22 cellular contexts compared by ENCODE assay signal in the genomic region with DNA sequence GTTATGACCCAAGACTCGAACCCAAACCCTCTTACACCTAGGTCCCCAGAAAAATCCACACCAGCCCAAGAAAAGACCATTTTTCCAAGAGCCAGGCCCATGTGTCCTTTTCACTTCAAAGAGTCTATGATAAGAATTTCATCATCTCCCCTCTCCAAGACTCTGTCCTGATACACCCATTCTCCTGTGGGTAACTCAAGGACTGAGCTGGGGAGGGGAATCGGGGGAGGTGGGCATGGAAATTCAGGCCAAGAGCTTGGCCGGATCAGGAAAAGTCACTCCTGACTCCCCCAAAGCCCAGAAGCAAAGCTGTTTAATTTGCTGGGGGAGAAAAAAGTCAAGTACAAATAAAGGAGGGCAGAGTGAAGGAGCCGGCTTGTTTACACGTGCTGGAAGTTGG. TPM values are rescaled to one million over a fixed set of nuclear protein-coding genes. Genes with fewer than 3 reads are reported as not detected.
DNase-seq lines count a peak whose midpoint lies in the region; ATAC-seq and TF ChIP-seq lines count a peak whose summit lies in the region.
"Had no signal": no experiment of that assay in that cellular context is flagged by ENCODE, and none has a peak within 500 bp of the region (broad histone marks: within the 10 kb centered on the region; RNA-seq: fewer than 3 reads in every experiment).

No MANE protein-coding gene starts in this region.

- 57% methylated on average over 5 of the region's 5 CpGs for WGBS in hepatocyte (ENCODE audit: low lambda C conversion rate, missing lambda C conversion rate)

- peaks cover 5% of the 10 kb centered on the region for H3K36me3 Mint-ChIP-seq in activated naive CD8-positive, alpha-beta T cell
- peaks cover 15% of the 10 kb centered on the region for H3K36me3 Mint-ChIP-seq in activated naive CD8-positive, alpha-beta T cell treated with anti-CD3 and anti-CD28 coated beads for 36 hours
- peaks cover 58% of the 10 kb centered on the region for H3K36me3 Mint-ChIP-seq in activated T-helper 2 cell treated with anti-CD3 and anti-CD28 coated beads, Interferon-gamma antibody, Interleukin-2, Interleukin-4, amounts not matched to agents 10 μg/mL and 5 μg/mL and 100 μg/mL, durations not matched to agents 14 hours and 24 hours and 36 hours (ENCODE audit: low read depth)
- peaks cover 43% of the 10 kb centered on the region for H3K36me3 Mint-ChIP-seq in activated naive CD4-positive, alpha-beta T cell treated with anti-CD3 and anti-CD28 coated beads, Interleukin-2, amount 10 ng/mL, durations not matched to agents 7 days and 5 days
- H3K36me3 Mint-ChIP-seq in CD8-positive, alpha-beta T cell, result peaks cover 43% of the 10 kb centered on the region

- H3K36me3 ChIP-seq in hepatocyte (replicated peaks; ENCODE audit: insufficient read depth, low read depth), result no peaks in the 10 kb centered on the region
- peaks cover 0 to 38% (median 38%) of the 10 kb centered on the region in 5 donors for H3K36me3 ChIP-seq in subcutaneous abdominal adipose tissue (ENCODE audit: control insufficient read depth in 5 of 5, insufficient read depth in 5 of 5, low read length in 5 of 5)
- peaks cover 28% of the 10 kb centered on the region for H3K36me3 ChIP-seq in CD8-positive, alpha-beta T cell (ENCODE audit: insufficient read depth, low read length)

- no peak for DNase-seq in activated naive CD8-positive, alpha-beta T cell treated with anti-CD3 and anti-CD28 coated beads for 36 hours
- no peak for DNase-seq in activated T-helper 2 cell treated with anti-CD3 and anti-CD28 coated beads, Interferon-gamma antibody, Interleukin-2, Interleukin-4, amounts not matched to agents 10 μg/mL and 5 μg/mL and 100 μg/mL, durations not matched to agents 14 hours and 24 hours and 36 hours (ENCODE audit: low spot score)
- no peak for DNase-seq in hepatocyte (ENCODE audit: low spot score)
- DNase-seq in activated naive CD4-positive, alpha-beta T cell treated with anti-CD3 and anti-CD28 coated beads, Interleukin-2, amount 10 ng/mL, durations not matched to agents 7 days and 5 days, result no peak
- DNase-seq in CD8-positive, alpha-beta T cell, result no peak
- DNase-seq: activated CD4-positive, alpha-beta T cell treated with anti-CD3 and anti-CD28 coated beads for 36 hours; activated T-cell treated with anti-CD3 and anti-CD28 coated beads, Interleukin-2, amount 50 U/mL, for 4 hours; amniotic stem cell; Calu3; GF-D8; KG1; NCI-H1105 treated with DMSO at 0.1 percent for 48 hours; NCI-H2171 treated with DMSO at 0.1 percent for 48 hours; SHP77; stimulated activated naive B cell treated with anti-CD40 and anti-IgM and Interleukin-4, amounts not matched to agents 10 μg/mL and 1 μg/mL and 100 μg/mL, for 72 hours; upper lobe of right lung had no signal

- H3K27ac ChIP-seq in hepatocyte (peak overlapping the region; percentile 86), subcutaneous abdominal adipose tissue (ENCODE audit: low read depth, low read length) (peak overlapping the region; percentile 74)
- H3K27ac ChIP-seq in CD8-positive, alpha-beta T cell (ENCODE audit: low read depth, low read length), result no peak overlapping the region
- H3K27ac ChIP-seq: skin epidermis, upper lobe of right lung had no signal

- H3K4me3 ChIP-seq in hepatocyte (no peak overlapping the region), subcutaneous abdominal adipose tissue (ENCODE audit: low read depth in 1 of 5, low read length in 5 of 5) (no peak overlapping the region)
- no peak overlapping the region for H3K4me3 ChIP-seq in CD8-positive, alpha-beta T cell (ENCODE audit: low read depth, low read length)
- H3K4me3 ChIP-seq: skin epidermis, upper lobe of right lung had no signal

- H3K4me3 Mint-ChIP-seq in activated naive CD8-positive, alpha-beta T cell, result peak overlapping the region; percentile 42
- H3K4me3 Mint-ChIP-seq in activated naive CD8-positive, alpha-beta T cell treated with anti-CD3 and anti-CD28 coated beads for 36 hours, result no peak overlapping the region
- H3K4me3 Mint-ChIP-seq in activated T-helper 2 cell treated with anti-CD3 and anti-CD28 coated beads, Interferon-gamma antibody, Interleukin-2, Interleukin-4, amounts not matched to agents 10 μg/mL and 5 μg/mL and 100 μg/mL, durations not matched to agents 14 hours and 24 hours and 36 hours (ENCODE audit: low read depth), result no peak overlapping the region
- H3K4me3 Mint-ChIP-seq in activated naive CD4-positive, alpha-beta T cell treated with anti-CD3 and anti-CD28 coated beads, Interleukin-2, amount 10 ng/mL, durations not matched to agents 7 days and 5 days, result no peak overlapping the region
- H3K4me3 Mint-ChIP-seq in CD8-positive, alpha-beta T cell, result no peak overlapping the region
- H3K4me3 Mint-ChIP-seq: stimulated activated naive B cell treated with anti-CD40 and anti-IgM and Interleukin-4, amounts not matched to agents 10 μg/mL and 1 μg/mL and 100 μg/mL, for 72 hours had no signal

- H3K4me1 ChIP-seq in hepatocyte (ENCODE audit: insufficient read depth), result peaks cover 49% of the 10 kb centered on the region
- peaks cover 5 to 69% (median 45%) of the 10 kb centered on the region in 5 donors for H3K4me1 ChIP-seq in subcutaneous abdominal adipose tissue (ENCODE audit: control insufficient read depth in 5 of 5, insufficient read depth in 5 of 5, low read length in 5 of 5)
- peaks cover 17% of the 10 kb centered on the region for H3K4me1 ChIP-seq in CD8-positive, alpha-beta T cell (ENCODE audit: insufficient read depth, low read length)

- H3K27ac Mint-ChIP-seq in activated naive CD8-positive, alpha-beta T cell, result peak overlapping the region; percentile 50
- H3K27ac Mint-ChIP-seq in activated naive CD8-positive, alpha-beta T cell treated with anti-CD3 and anti-CD28 coated beads for 36 hours, result no peak overlapping the region
- H3K27ac Mint-ChIP-seq in activated T-helper 2 cell treated with anti-CD3 and anti-CD28 coated beads, Interferon-gamma antibody, Interleukin-2, Interleukin-4, amounts not matched to agents 10 μg/mL and 5 μg/mL and 100 μg/mL, durations not matched to agents 14 hours and 24 hours and 36 hours, result peak overlapping the region; percentile 58
- H3K27ac Mint-ChIP-seq in activated naive CD4-positive, alpha-beta T cell treated with anti-CD3 and anti-CD28 coated beads, Interleukin-2, amount 10 ng/mL, durations not matched to agents 7 days and 5 days, result no peak overlapping the region
- H3K27ac Mint-ChIP-seq in CD8-positive, alpha-beta T cell, result no peak overlapping the region
- H3K27ac Mint-ChIP-seq: stimulated activated naive B cell treated with anti-CD40 and anti-IgM and Interleukin-4, amounts not matched to agents 10 μg/mL and 1 μg/mL and 100 μg/mL, for 72 hours; T-helper 2 cell treated with Interferon-gamma antibody and Interleukin-4, amounts not matched to agents 5 μg/mL and 100 μg/mL, for 36 hours had no signal

- peaks cover 25% of the 10 kb centered on the region for H3K4me1 Mint-ChIP-seq in activated naive CD8-positive, alpha-beta T cell (ENCODE audit: low read depth)
- H3K4me1 Mint-ChIP-seq in activated naive CD8-positive, alpha-beta T cell treated with anti-CD3 and anti-CD28 coated beads for 36 hours, result peaks cover 22% of the 10 kb centered on the region
- peaks cover 40% of the 10 kb centered on the region for H3K4me1 Mint-ChIP-seq in activated T-helper 2 cell treated with anti-CD3 and anti-CD28 coated beads, Interferon-gamma antibody, Interleukin-2, Interleukin-4, amounts not matched to agents 10 μg/mL and 5 μg/mL and 100 μg/mL, durations not matched to agents 14 hours and 24 hours and 36 hours (ENCODE audit: low read depth)
- H3K4me1 Mint-ChIP-seq in activated naive CD4-positive, alpha-beta T cell treated with anti-CD3 and anti-CD28 coated beads, Interleukin-2, amount 10 ng/mL, durations not matched to agents 7 days and 5 days, result peaks cover 45% of the 10 kb centered on the region
- peaks cover 31% of the 10 kb centered on the region for H3K4me1 Mint-ChIP-seq in CD8-positive, alpha-beta T cell (ENCODE audit: low read depth)

- H3K27me3 ChIP-seq in hepatocyte, result no peaks in the 10 kb centered on the region
- H3K27me3 ChIP-seq in subcutaneous abdominal adipose tissue (ENCODE audit: control insufficient read depth in 5 of 5, insufficient read depth in 4 of 5, low read length in 5 of 5), result no peaks in the 10 kb centered on the region
- H3K27me3 ChIP-seq in CD8-positive, alpha-beta T cell (ENCODE audit: insufficient read depth, low read length), result no peaks in the 10 kb centered on the region
- H3K27me3 ChIP-seq: upper lobe of right lung had no signal

- no peaks in the 10 kb centered on the region for H3K9me3 Mint-ChIP-seq in activated naive CD8-positive, alpha-beta T cell (ENCODE audit: low read depth)
- no peaks in the 10 kb centered on the region for H3K9me3 Mint-ChIP-seq in activated naive CD8-positive, alpha-beta T cell treated with anti-CD3 and anti-CD28 coated beads for 36 hours
- no peaks in the 10 kb centered on the region for H3K9me3 Mint-ChIP-seq in activated T-helper 2 cell treated with anti-CD3 and anti-CD28 coated beads, Interferon-gamma antibody, Interleukin-2, Interleukin-4, amounts not matched to agents 10 μg/mL and 5 μg/mL and 100 μg/mL, durations not matched to agents 14 hours and 24 hours and 36 hours
- H3K9me3 Mint-ChIP-seq in activated naive CD4-positive, alpha-beta T cell treated with anti-CD3 and anti-CD28 coated beads, Interleukin-2, amount 10 ng/mL, durations not matched to agents 7 days and 5 days, result no peaks in the 10 kb centered on the region
- no peaks in the 10 kb centered on the region for H3K9me3 Mint-ChIP-seq in CD8-positive, alpha-beta T cell
- H3K9me3 Mint-ChIP-seq: activated T-cell treated with anti-CD3 and anti-CD28 coated beads, Interleukin-2, amount 50 U/mL, for 4 hours; stimulated activated naive B cell treated with anti-CD40 and anti-IgM and Interleukin-4, amounts not matched to agents 10 μg/mL and 1 μg/mL and 100 μg/mL, for 72 hours; T-helper 2 cell treated with Interferon-gamma antibody and Interleukin-4, amounts not matched to agents 5 μg/mL and 100 μg/mL, for 36 hours had no signal

- H2AFZ ChIP-seq in hepatocyte, result no peak overlapping the region

- H3K79me2 ChIP-seq in hepatocyte, result peaks cover 79% of the 10 kb centered on the region

- H3K9me2 ChIP-seq in hepatocyte (replicated peaks; ENCODE audit: insufficient read depth), result no peaks in the 10 kb centered on the region

- no peak for TF ChIP-seq CTCF in hepatocyte (IDR thresholded peaks at IDR 0.05; ENCODE audit: poor library complexity)
- TF ChIP-seq CTCF in CD8-positive, alpha-beta T cell (IDR thresholded peaks at IDR 0.05), result no peak

- H3K9ac ChIP-seq in subcutaneous abdominal adipose tissue (ENCODE audit: low read length in 5 of 5), result peak overlapping the region in 2 of 5 donors; percentile 26 to 60

- H3K27me3 Mint-ChIP-seq in activated naive CD8-positive, alpha-beta T cell, result no peaks in the 10 kb centered on the region
- no peaks in the 10 kb centered on the region for H3K27me3 Mint-ChIP-seq in activated naive CD8-positive, alpha-beta T cell treated with anti-CD3 and anti-CD28 coated beads for 36 hours
- H3K27me3 Mint-ChIP-seq in activated T-helper 2 cell treated with anti-CD3 and anti-CD28 coated beads, Interferon-gamma antibody, Interleukin-2, Interleukin-4, amounts not matched to agents 10 μg/mL and 5 μg/mL and 100 μg/mL, durations not matched to agents 14 hours and 24 hours and 36 hours (ENCODE audit: low read depth), result no peaks in the 10 kb centered on the region
- H3K27me3 Mint-ChIP-seq in activated naive CD4-positive, alpha-beta T cell treated with anti-CD3 and anti-CD28 coated beads, Interleukin-2, amount 10 ng/mL, durations not matched to agents 7 days and 5 days, result no peaks in the 10 kb centered on the region
- H3K27me3 Mint-ChIP-seq in CD8-positive, alpha-beta T cell (ENCODE audit: low read depth), result no peaks in the 10 kb centered on the region
- H3K27me3 Mint-ChIP-seq: activated CD4-positive, alpha-beta T cell treated with anti-CD3 and anti-CD28 coated beads for 36 hours; stimulated activated naive B cell treated with anti-CD40 and anti-IgM and Interleukin-4, amounts not matched to agents 10 μg/mL and 1 μg/mL and 100 μg/mL, for 72 hours had no signal

- CTCF ChIA-PET in activated naive CD4-positive, alpha-beta T cell treated with anti-CD3 and anti-CD28 coated beads, Interleukin-2, amount 10 ng/mL, durations not matched to agents 7 days and 5 days (lab: Charles Lee), result no interaction called here
- CTCF ChIA-PET in CD8-positive, alpha-beta T cell (lab: Charles Lee), result no interaction called here

- H3K9me3 ChIP-seq in hepatocyte (ENCODE audit: low read depth) (no peaks in the 10 kb centered on the region), subcutaneous abdominal adipose tissue (ENCODE audit: control insufficient read depth in 5 of 5, low read length in 5 of 5) (no peaks in the 10 kb centered on the region)
- no peaks in the 10 kb centered on the region for H3K9me3 ChIP-seq in CD8-positive, alpha-beta T cell (ENCODE audit: low read length)
- H3K9me3 ChIP-seq: upper lobe of right lung had no signal

- no peak for ATAC-seq in HG02610 (IDR thresholded peaks at IDR 0.05; ENCODE audit: unreplicated experiment)
- no peak for ATAC-seq in CD8-positive, alpha-beta T cell
- ATAC-seq: activated CD4-positive, alpha-beta T cell treated with anti-CD3 and anti-CD28 coated beads for 36 hours; activated T-cell treated with anti-CD3 and anti-CD28 coated beads, Interleukin-2, amount 50 U/mL, for 4 hours; stimulated activated naive B cell treated with anti-CD40 and anti-IgM and Interleukin-4, amounts not matched to agents 10 μg/mL and 1 μg/mL and 100 μg/mL, for 72 hours; upper lobe of right lung had no signal

- H3K4me2 ChIP-seq in hepatocyte, result peak overlapping the region; percentile 90

- H4K20me1 ChIP-seq in hepatocyte (ENCODE audit: insufficient read depth, poor library complexity, severe bottlenecking), result peaks cover 53% of the 10 kb centered on the region

- POLR2A ChIA-PET in CD8-positive, alpha-beta T cell (lab: Charles Lee), result no interaction called here

- intact Hi-C loops in activated T-helper 2 cell treated with anti-CD3 and anti-CD28 coated beads, Interferon-gamma antibody, Interleukin-2, Interleukin-4, amounts not matched to agents 10 μg/mL and 5 μg/mL and 100 μg/mL, durations not matched to agents 14 hours and 24 hours and 36 hours (cut with micrococcal nuclease), result no loop called here
- intact Hi-C loops in CD8-positive, alpha-beta T cell (cut with DNase I, micrococcal nuclease), result loop anchor here in 1 of 2 experiments (5.0 kb wide), 1 partner anchor 102 kb away; the partner anchor contains the start of gene DNAJC7

RNA-seq across cellular contexts. Expression of gene ACLY, which starts 3.7 kb away (rescaled TPM):
- 100 to 1,000 TPM; 197 to 202 TPM for total RNA-seq in activated naive CD8-positive, alpha-beta T cell treated with anti-CD3 and anti-CD28 coated beads for 36 hours
- total RNA-seq in activated T-helper 2 cell treated with anti-CD3 and anti-CD28 coated beads, Interferon-gamma antibody, Interleukin-2, Interleukin-4, amounts not matched to agents 10 μg/mL and 5 μg/mL and 100 μg/mL, durations not matched to agents 14 hours and 24 hours and 36 hours, result 223 and 232 TPM in 2 replicates
- total RNA-seq in hepatocyte, result 157 and 167 TPM in 2 replicates
- polyA plus RNA-seq in hepatocyte, result 82.1 and 101 TPM in 2 replicates
- total RNA-seq in CD8-positive, alpha-beta T cell, result 10 to 100 TPM; 24.9 to 25.0 TPM

RNA-seq across cellular contexts. Expression of gene ODAD4, which starts 15.4 kb away (rescaled TPM):
- under 1 TPM; 0.58 to 0.84 TPM for total RNA-seq in activated naive CD8-positive, alpha-beta T cell treated with anti-CD3 and anti-CD28 coated beads for 36 hours
- total RNA-seq in activated T-helper 2 cell treated with anti-CD3 and anti-CD28 coated beads, Interferon-gamma antibody, Interleukin-2, Interleukin-4, amounts not matched to agents 10 μg/mL and 5 μg/mL and 100 μg/mL, durations not matched to agents 14 hours and 24 hours and 36 hours, result 0.50 and 0.85 TPM in 2 replicates
- 0.52 and 0.53 TPM in 2 replicates for total RNA-seq in hepatocyte
- polyA plus RNA-seq in hepatocyte, result 0.75 and 0.76 TPM in 2 replicates
- total RNA-seq in CD8-positive, alpha-beta T cell, result 1 to 10 TPM; 1.1 to 1.6 TPM
- total RNA-seq: mononuclear cell had no signal

RNA-seq across cellular contexts. Expression of gene KLHL11, which starts 49.8 kb away (rescaled TPM):
- total RNA-seq in activated naive CD8-positive, alpha-beta T cell treated with anti-CD3 and anti-CD28 coated beads for 36 hours, result 10 to 100 TPM; 17.5 to 17.6 TPM
- 44.3 and 46.0 TPM in 2 replicates for total RNA-seq in activated T-helper 2 cell treated with anti-CD3 and anti-CD28 coated beads, Interferon-gamma antibody, Interleukin-2, Interleukin-4, amounts not matched to agents 10 μg/mL and 5 μg/mL and 100 μg/mL, durations not matched to agents 14 hours and 24 hours and 36 hours
- total RNA-seq in hepatocyte, result 21.5 and 25.2 TPM in 2 replicates
- polyA plus RNA-seq in hepatocyte, result 9.0 and 10.0 TPM in 2 replicates
- total RNA-seq in CD8-positive, alpha-beta T cell, result 10 to 100 TPM; 38.4 to 38.9 TPM

RNA-seq across cellular contexts. Expression of gene CNP, which starts 51.6 kb away (rescaled TPM):
- 10 to 100 TPM; 64.9 to 66.6 TPM for total RNA-seq in activated naive CD8-positive, alpha-beta T cell treated with anti-CD3 and anti-CD28 coated beads for 36 hours
- total RNA-seq in activated T-helper 2 cell treated with anti-CD3 and anti-CD28 coated beads, Interferon-gamma antibody, Interleukin-2, Interleukin-4, amounts not matched to agents 10 μg/mL and 5 μg/mL and 100 μg/mL, durations not matched to agents 14 hours and 24 hours and 36 hours, result 71.8 and 77.3 TPM in 2 replicates
- 59.8 and 61.4 TPM in 2 replicates for total RNA-seq in hepatocyte
- polyA plus RNA-seq in hepatocyte, result 77.7 and 97.0 TPM in 2 replicates
- 10 to 100 TPM; 16.7 to 18.8 TPM for total RNA-seq in CD8-positive, alpha-beta T cell

Comparison
In these comparisons a context has a peak if more than half of its experiments do, and no peak if none do; other contexts are left out.
1. H3K27ac Mint-ChIP-seq: peak in activated naive CD8-positive, alpha-beta T cell (single experiment) and activated T-helper 2 cell treated with anti-CD3 and anti-CD28 coated beads, Interferon-gamma antibody, Interleukin-2, Interleukin-4, amounts not matched to agents 10 μg/mL and 5 μg/mL and 100 μg/mL, durations not matched to agents 14 hours and 24 hours and 36 hours (single experiment); none in activated naive CD8-positive, alpha-beta T cell treated with anti-CD3 and anti-CD28 coated beads for 36 hours (single experiment), activated naive CD4-positive, alpha-beta T cell treated with anti-CD3 and anti-CD28 coated beads, Interleukin-2, amount 10 ng/mL, durations not matched to agents 7 days and 5 days (single experiment) and CD8-positive, alpha-beta T cell (single experiment).